ENCODE assay signal across 9 cellular contexts in genomic region chr11:128518493-128519207, GRCh38.
DNase-seq lines count a peak whose midpoint lies in the region; TF ChIP-seq lines count a peak whose summit lies in the region.
"Had no signal": no experiment of that assay in that cellular context is flagged by ENCODE, and none has a peak within 500 bp of the region (broad histone marks: within the 10 kb centered on the region; RNA-seq: fewer than 3 reads in every experiment).

No MANE protein-coding gene starts in this region.

- peak overlapping the region; percentile 99 for H3K4me3 ChIP-seq in WI38 (ENCODE audit: low read depth, low read length)

- in situ Hi-C loops in GM13976 (cut with MboI; ENCODE audit: low sequenced_read_pairs, unreplicated experiment) = no loop called here

- TF ChIP-seq CTCF in WI38 (IDR thresholded peaks at IDR 0.05; ENCODE audit: low read depth, low read length) (no peak), GM13976 (IDR thresholded peaks at IDR 0.05; ENCODE audit: borderline replicate concordance, control extremely low read depth, extremely low read depth, insufficient read depth, missing control alignments) (no peak)

- peaks cover 44% of the 10 kb centered on the region for H3K4me1 Mint-ChIP-seq in T-helper 1 cell treated with Interleukin-12 subunit alpha and Interleukin-12 subunit beta and Interleukin-4 antibody, amounts not matched to agents 30 μg/mL and 1 μg/mL, for 36 hours (ENCODE audit: low read depth)

- peak overlapping the region; percentile 91 for H3K27ac Mint-ChIP-seq in T-helper 1 cell treated with Interleukin-12 subunit alpha and Interleukin-12 subunit beta and Interleukin-4 antibody, amounts not matched to agents 30 μg/mL and 1 μg/mL, for 36 hours

- H3K4me3 Mint-ChIP-seq in T-helper 1 cell treated with Interleukin-12 subunit alpha and Interleukin-12 subunit beta and Interleukin-4 antibody, amounts not matched to agents 30 μg/mL and 1 μg/mL, for 36 hours = peak overlapping the region; percentile 98

- no peaks in the 10 kb centered on the region for H3K27me3 Mint-ChIP-seq in T-helper 1 cell treated with Interleukin-12 subunit alpha and Interleukin-12 subunit beta and Interleukin-4 antibody, amounts not matched to agents 30 μg/mL and 1 μg/mL, for 36 hours (ENCODE audit: low read depth)

- no peak for DNase-seq in T-helper 1 cell
- peak; percentile 40 for DNase-seq in glomerular visceral epithelial cell (ENCODE audit: extremely low spot score)
- DNase-seq in superior temporal gyrus (ENCODE audit: extremely low spot score) = peak; percentile 14
- no peak for DNase-seq in GM13976 (ENCODE audit: low spot score)
- no peak for DNase-seq in DMS 273 treated with DMSO at 0.1 percent for 48 hours (lab: John Stamatoyannopoulos, UW)
- DNase-seq in NCI-H2196 treated with DMSO at 0.1 percent for 48 hours (lab: John Stamatoyannopoulos, UW; ENCODE audit: unreplicated experiment) = no peak
- DNase-seq: hippocampal formation had no signal

- peaks cover 74% of the 10 kb centered on the region for H3K36me3 Mint-ChIP-seq in T-helper 1 cell treated with Interleukin-12 subunit alpha and Interleukin-12 subunit beta and Interleukin-4 antibody, amounts not matched to agents 30 μg/mL and 1 μg/mL, for 36 hours (ENCODE audit: low read depth)

- no peaks in the 10 kb centered on the region for H3K9me3 Mint-ChIP-seq in T-helper 1 cell treated with Interleukin-12 subunit alpha and Interleukin-12 subunit beta and Interleukin-4 antibody, amounts not matched to agents 30 μg/mL and 1 μg/mL, for 36 hours

Comparison
In these comparisons a context has a peak if more than half of its experiments do, and no peak if none do; other contexts are left out.
1. DNase-seq: peak in glomerular visceral epithelial cell (single experiment) and superior temporal gyrus (single experiment); none in T-helper 1 cell (0 of 5), GM13976 (single experiment), DMS 273 treated with DMSO at 0.1 percent for 48 hours (single experiment) and NCI-H2196 treated with DMSO at 0.1 percent for 48 hours (single experiment).